Comparison of ENCODE assay signal across 15 cellular contexts in genomic region chr2:197575987-197576386, GRCh38.
DNase-seq lines count a peak whose midpoint lies in the region; ATAC-seq, FAIRE-seq and TF ChIP-seq lines count a peak whose summit lies in the region.
"Had no signal": no experiment of that assay in that cellular context is flagged by ENCODE, and none has a peak within 500 bp of the region (broad histone marks: within the 10 kb centered on the region; RNA-seq: fewer than 3 reads in every experiment).

No MANE protein-coding gene starts in this region.

- ATAC-seq in left cardiac atrium (peak in 1 of 2 donors; percentile 92), GM21619 (IDR thresholded peaks at IDR 0.05; ENCODE audit: unreplicated experiment) (no peak)
- ATAC-seq: stimulated activated naive CD8-positive, alpha-beta T cell treated with anti-CD3 and anti-CD28 coated beads, Interleukin-15, amount 100 ng/mL, for 72 hours had no signal

- intact Hi-C loops in left cardiac atrium (cut with DNase I): no loop called here

- DNase-seq in LHCN-M2 (ENCODE audit: low read depth) (peak; percentile 59), bronchial epithelial cell (ENCODE audit: low read depth) (peak; percentile 70), left cardiac atrium (peak; percentile 49), retinal pigment epithelial cell (ENCODE audit: low read depth) (peak; percentile 84), HUDEP-2 (lab: John Stamatoyannopoulos, UW; ENCODE audit: unreplicated experiment in 76 of 76) (no peak), GM10266 (ENCODE audit: extremely low spot score) (no peak), NCI-H1930 (lab: John Stamatoyannopoulos, UW) (no peak)
- DNase-seq: activated CD4-positive, CD25-positive, alpha-beta regulatory T cell; glutamatergic neuron; Karpas-422; kidney; stimulated activated naive CD8-positive, alpha-beta T cell treated with anti-CD3 and anti-CD28 coated beads, Interleukin-15, amount 100 ng/mL, for 72 hours had no signal

- H3K4me3 ChIP-seq in bronchial epithelial cell (ENCODE audit: low read depth, low read length): no peak overlapping the region
- no peak overlapping the region for H3K4me3 ChIP-seq in retinal pigment epithelial cell (ENCODE audit: low read length)
- H3K4me3 ChIP-seq: BLaER1 had no signal

- FAIRE-seq in bronchial epithelial cell (lab: Jason Lieb, UNC): no peak
- FAIRE-seq: GM12892, kidney had no signal

- no peaks in the 10 kb centered on the region for H3K27me3 ChIP-seq in bronchial epithelial cell (ENCODE audit: control insufficient read depth, insufficient read depth, low read length)
- H3K27me3 ChIP-seq: BLaER1 had no signal

- H3K36me3 ChIP-seq in bronchial epithelial cell (ENCODE audit: control insufficient read depth, insufficient read depth, low read length): no peaks in the 10 kb centered on the region

- TF ChIP-seq CTCF in bronchial epithelial cell (IDR thresholded peaks at IDR 0.05; ENCODE audit: insufficient read depth, low read length, severe bottlenecking) (no peak), retinal pigment epithelial cell (conservative IDR thresholded peaks at IDR 0.05; ENCODE audit: low read depth, low read length) (no peak), GM10266 (IDR thresholded peaks at IDR 0.05; ENCODE audit: control insufficient read depth, insufficient read depth, low read depth, missing control alignments) (no peak)

Comparison
In these comparisons a context has a peak if more than half of its experiments do, and no peak if none do; other contexts are left out.
1. DNase-seq: peak in LHCN-M2 (single experiment), bronchial epithelial cell (single experiment), left cardiac atrium (single experiment) and retinal pigment epithelial cell (single experiment); none in HUDEP-2 (0 of 76), GM10266 (single experiment) and NCI-H1930 (0 of 2).